In the genomic region with DNA sequence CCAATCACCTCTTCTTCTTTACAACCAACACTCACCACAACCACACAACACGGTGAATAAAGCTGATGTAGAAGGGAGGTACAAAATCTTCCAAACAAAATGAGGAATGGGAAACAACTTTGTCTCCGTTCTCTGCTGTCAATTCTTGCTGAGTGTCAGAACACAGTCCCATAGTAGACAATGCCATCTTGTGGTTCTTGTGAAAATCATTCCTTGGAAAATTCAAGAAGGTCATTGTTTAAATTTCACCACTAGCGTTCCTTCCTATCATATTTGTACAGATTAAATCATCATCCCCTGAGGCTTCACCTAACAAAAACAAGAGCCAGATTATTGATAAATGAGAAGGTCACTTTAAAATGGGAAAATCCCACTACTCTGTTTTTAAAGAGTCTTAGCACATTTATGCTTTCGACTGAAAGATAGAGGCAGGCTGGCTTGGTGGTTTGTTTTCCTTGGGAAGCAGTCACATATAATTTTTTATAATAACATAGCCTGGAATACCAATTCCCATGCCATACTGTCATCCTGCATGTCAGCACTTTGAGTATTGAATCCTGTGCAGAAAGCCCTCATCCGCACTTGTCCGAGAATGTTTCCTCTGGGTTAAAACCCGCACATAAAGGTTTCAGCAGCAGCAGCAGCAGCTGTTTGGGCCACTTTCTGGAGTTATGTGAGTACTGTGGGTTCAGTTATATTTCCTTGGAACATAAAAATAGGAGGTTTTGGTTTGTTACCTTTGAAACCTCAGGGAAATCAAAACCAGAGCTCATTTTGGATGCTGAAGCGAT, we compare ENCODE assay signal across 2 cellular contexts.
TF ChIP-seq lines count a peak whose summit lies in the region.

No MANE protein-coding gene starts in this region.

TF ChIP-seq in WTC11, 78 proteins besides CTCF, POLR2A, EP300 and RAD21 (continued from another document):
- TF ChIP-seq, protein P1, sequence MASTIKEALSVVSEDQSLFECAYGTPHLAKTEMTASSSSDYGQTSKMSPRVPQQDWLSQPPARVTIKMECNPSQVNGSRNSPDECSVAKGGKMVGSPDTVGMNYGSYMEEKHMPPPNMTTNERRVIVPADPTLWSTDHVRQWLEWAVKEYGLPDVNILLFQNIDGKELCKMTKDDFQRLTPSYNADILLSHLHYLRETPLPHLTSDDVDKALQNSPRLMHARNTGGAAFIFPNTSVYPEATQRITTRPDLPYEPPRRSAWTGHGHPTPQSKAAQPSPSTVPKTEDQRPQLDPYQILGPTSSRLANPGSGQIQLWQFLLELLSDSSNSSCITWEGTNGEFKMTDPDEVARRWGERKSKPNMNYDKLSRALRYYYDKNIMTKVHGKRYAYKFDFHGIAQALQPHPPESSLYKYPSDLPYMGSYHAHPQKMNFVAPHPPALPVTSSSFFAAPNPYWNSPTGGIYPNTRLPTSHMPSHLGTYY (CRISPR knock-in tag; IDR thresholded peaks at IDR 0.05): no peak
- no peak for TF ChIP-seq TP53 (CRISPR knock-in tag; IDR thresholded peaks at IDR 0.05)
- no peak for TF ChIP-seq ZNF317 (CRISPR knock-in tag; IDR thresholded peaks at IDR 0.05; ENCODE audit: borderline replicate concordance, low read depth)
- no peak for TF ChIP-seq GABPB1 (CRISPR knock-in tag; IDR thresholded peaks at IDR 0.05)
- TF ChIP-seq TCF7 (CRISPR knock-in tag; IDR thresholded peaks at IDR 0.05; ENCODE audit: low read depth): no peak
- no peak for TF ChIP-seq GTF2I (CRISPR knock-in tag; conservative IDR thresholded peaks at IDR 0.05)

TF ChIP-seq in liver, 16 proteins besides CTCF, POLR2A, EP300 and RAD21 (continued from another document):
- TF ChIP-seq, protein P2, sequence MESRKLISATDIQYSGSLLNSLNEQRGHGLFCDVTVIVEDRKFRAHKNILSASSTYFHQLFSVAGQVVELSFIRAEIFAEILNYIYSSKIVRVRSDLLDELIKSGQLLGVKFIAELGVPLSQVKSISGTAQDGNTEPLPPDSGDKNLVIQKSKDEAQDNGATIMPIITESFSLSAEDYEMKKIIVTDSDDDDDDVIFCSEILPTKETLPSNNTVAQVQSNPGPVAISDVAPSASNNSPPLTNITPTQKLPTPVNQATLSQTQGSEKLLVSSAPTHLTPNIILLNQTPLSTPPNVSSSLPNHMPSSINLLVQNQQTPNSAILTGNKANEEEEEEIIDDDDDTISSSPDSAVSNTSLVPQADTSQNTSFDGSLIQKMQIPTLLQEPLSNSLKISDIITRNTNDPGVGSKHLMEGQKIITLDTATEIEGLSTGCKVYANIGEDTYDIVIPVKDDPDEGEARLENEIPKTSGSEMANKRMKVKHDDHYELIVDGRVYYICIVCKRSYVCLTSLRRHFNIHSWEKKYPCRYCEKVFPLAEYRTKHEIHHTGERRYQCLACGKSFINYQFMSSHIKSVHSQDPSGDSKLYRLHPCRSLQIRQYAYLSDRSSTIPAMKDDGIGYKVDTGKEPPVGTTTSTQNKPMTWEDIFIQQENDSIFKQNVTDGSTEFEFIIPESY (IDR thresholded peaks at IDR 0.05): no peak
- no peak for TF ChIP-seq TAF1 (conservative IDR thresholded peaks at IDR 0.05)
- no peak for TF ChIP-seq FOXA1 (IDR thresholded peaks at IDR 0.05)
- no peak for TF ChIP-seq HNF4G (IDR thresholded peaks at IDR 0.05)
- no peak for TF ChIP-seq GABPA (IDR thresholded peaks at IDR 0.05 in 1 of 2, conservative IDR thresholded peaks at IDR 0.05 in 1 of 2)
- TF ChIP-seq, protein P3, sequence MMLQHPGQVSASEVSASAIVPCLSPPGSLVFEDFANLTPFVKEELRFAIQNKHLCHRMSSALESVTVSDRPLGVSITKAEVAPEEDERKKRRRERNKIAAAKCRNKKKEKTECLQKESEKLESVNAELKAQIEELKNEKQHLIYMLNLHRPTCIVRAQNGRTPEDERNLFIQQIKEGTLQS (IDR thresholded peaks at IDR 0.05): no peak
